8 cellular contexts compared by ENCODE assay signal in genomic region chr9:130942084-130942483, GRCh38. TPM values are rescaled to one million over a fixed set of nuclear protein-coding genes. Genes with fewer than 3 reads are reported as not detected.
"Had no signal": no experiment of that assay in that cellular context is flagged by ENCODE, and none has a peak within 500 bp of the region (broad histone marks: within the 10 kb centered on the region; RNA-seq: fewer than 3 reads in every experiment).

No MANE protein-coding gene starts in this region.

- DNase-seq: GM23248, GOT3, KG1 had no signal

- H3K9ac ChIP-seq: GM23248 had no signal

- H3K36me3 ChIP-seq: HAP-1 had no signal

- H3K4me1 ChIP-seq: HAP-1 had no signal

- H2AFZ ChIP-seq: GM23248 had no signal

- H3K9me3 ChIP-seq: HAP-1 had no signal

- H3K4me3 ChIP-seq: GM23248, HAP-1 had no signal

- H3K27ac ChIP-seq: GM23248 had no signal

- FAIRE-seq: H54, HTR-8/SVneo had no signal

RNA-seq across cellular contexts. Expression of gene FIBCD1, which starts 3.0 kb away (rescaled TPM):
- polyA plus RNA-seq: IgD-negative memory B cell had no signal

RNA-seq across cellular contexts. Expression of gene QRFP, which starts 45.5 kb away (rescaled TPM):
- total RNA-seq: GM23248, HT-29 had no signal
- polyA plus RNA-seq: IgD-negative memory B cell had no signal
